In genomic region chr16:47473794-47474193, GRCh38 we compare ENCODE assay signal across 15 cellular contexts. TPM values are rescaled to one million over a fixed set of nuclear protein-coding genes. Genes with fewer than 3 reads are reported as not detected.
DNase-seq lines count a peak whose midpoint lies in the region; ATAC-seq, FAIRE-seq and TF ChIP-seq lines count a peak whose summit lies in the region.
"Had no signal": no experiment of that assay in that cellular context is flagged by ENCODE, and none has a peak within 500 bp of the region (broad histone marks: within the 10 kb centered on the region; RNA-seq: fewer than 3 reads in every experiment).

No MANE protein-coding gene starts in this region.

- no peaks in the 10 kb centered on the region for H4K20me1 ChIP-seq in HepG2 (ENCODE audit: insufficient read depth, low read length)
- H4K20me1 ChIP-seq: BLaER1 had no signal

- TF ChIP-seq EP300 in HepG2 (IDR thresholded peaks at IDR 0.05; ENCODE audit: low read depth in 2 of 2, low read length in 2 of 2) (no peak), HepG2 (CRISPR knock-in tag; IDR thresholded peaks at IDR 0.05; ENCODE audit: borderline replicate concordance) (no peak)

- peaks cover 8% of the 10 kb centered on the region for H3K36me3 Mint-ChIP-seq in activated CD4-positive, alpha-beta T cell treated with anti-CD3 and anti-CD28 coated beads, Interleukin-2, amount 10 ng/mL, durations not matched to agents 7 days and 5 days (ENCODE audit: low read depth)
- peaks cover 9% of the 10 kb centered on the region for H3K36me3 Mint-ChIP-seq in nephron progenitor cell (ENCODE audit: low read depth)

- TF ChIP-seq POLR2A in HepG2 (IDR thresholded peaks at IDR 0.05; ENCODE audit: insufficient read depth in 1 of 2, low read depth in 2 of 2, low read length in 2 of 2) (no peak), right lobe of liver (IDR thresholded peaks at IDR 0.05) (no peak)

- H3K4me3 ChIP-seq in HepG2 (replicated peaks in 1 of 3; ENCODE audit: insufficient read depth in 1 of 3, low read depth in 2 of 3, low read length in 3 of 3) = no peak overlapping the region
- no peak overlapping the region for H3K4me3 ChIP-seq in right lobe of liver
- no peak overlapping the region for H3K4me3 ChIP-seq in pancreas
- H3K4me3 ChIP-seq: BLaER1, GM12878, GM23338 had no signal

- TF ChIP-seq RAD21 in HepG2 (CRISPR knock-in tag; IDR thresholded peaks at IDR 0.05) = no peak

- no peaks in the 10 kb centered on the region for H3K27me3 ChIP-seq in HepG2 (ENCODE audit: control insufficient read depth in 1 of 2, insufficient read depth in 2 of 2, low read length in 2 of 2)
- no peaks in the 10 kb centered on the region for H3K27me3 ChIP-seq in right lobe of liver
- H3K27me3 ChIP-seq in pancreas = no peaks in the 10 kb centered on the region
- H3K27me3 ChIP-seq: BLaER1 had no signal

- no peaks in the 10 kb centered on the region for H3K27me3 Mint-ChIP-seq in activated CD4-positive, alpha-beta T cell treated with anti-CD3 and anti-CD28 coated beads, Interleukin-2, amount 10 ng/mL, durations not matched to agents 7 days and 5 days
- no peaks in the 10 kb centered on the region for H3K27me3 Mint-ChIP-seq in nephron progenitor cell (ENCODE audit: low read depth, poor library complexity)

- 62% methylated on average over 3 of the region's 3 CpGs for WGBS in HepG2 (ENCODE audit: low lambda C conversion rate)
- 54% methylated on average over 3 of the region's 3 CpGs for WGBS in right lobe of liver (ENCODE audit: insufficient coverage, low coverage, low lambda C conversion rate, missing lambda C conversion rate)
- WGBS in pancreas, 2 donors = 83 to 84% methylated on average over 3 of the region's 3 CpGs

- no TSS peak for BruUV-seq in HepG2 (replicated peaks; lab: Mats Ljungman, UMichigan)

- TF ChIP-seq CTCF in HepG2 (CRISPR knock-in tag; IDR thresholded peaks at IDR 0.05) (no peak), right lobe of liver (IDR thresholded peaks at IDR 0.05) (no peak), pancreas (IDR thresholded peaks at IDR 0.05) (no peak), nephron progenitor cell (IDR thresholded peaks at IDR 0.05) (no peak)

- in situ Hi-C loops in HepG2 (cut with HindIII; ENCODE audit: extremely low pct_ligation_motif_present, low pct_unique_long_range_greater_than_20kb) = no loop called here

- peak overlapping the region; percentile 16; the same call in 1 of the 2 replicates for H3K4me2 ChIP-seq in HepG2 (ENCODE audit: low read depth, low read length)
- H3K4me2 ChIP-seq: BLaER1, GM23338 had no signal

- H3K9me3 ChIP-seq in HepG2 (ENCODE audit: low read length) (no peaks in the 10 kb centered on the region), right lobe of liver (no peaks in the 10 kb centered on the region), pancreas (no peaks in the 10 kb centered on the region)
- H3K9me3 ChIP-seq: BLaER1 had no signal

- no peak overlapping the region for H2AFZ ChIP-seq in HepG2 (ENCODE audit: low read length)
- H2AFZ ChIP-seq: GM23338 had no signal

- H3K79me2 ChIP-seq in HepG2 (ENCODE audit: insufficient read depth, low read length) = peaks cover 55% of the 10 kb centered on the region

- H3K4me1 ChIP-seq in HepG2 (ENCODE audit: insufficient read depth, low read length) (peaks cover 72% of the 10 kb centered on the region), right lobe of liver (no peaks in the 10 kb centered on the region), pancreas (no peaks in the 10 kb centered on the region)
- H3K4me1 ChIP-seq: BLaER1 had no signal

- no peaks in the 10 kb centered on the region for H3K9me3 Mint-ChIP-seq in activated CD4-positive, alpha-beta T cell treated with anti-CD3 and anti-CD28 coated beads, Interleukin-2, amount 10 ng/mL, durations not matched to agents 7 days and 5 days
- H3K9me3 Mint-ChIP-seq in nephron progenitor cell = no peaks in the 10 kb centered on the region
- H3K9me3 Mint-ChIP-seq: GM23338 had no signal

- no peak for FAIRE-seq in HepG2 (lab: Jason Lieb, UNC)
- FAIRE-seq in endometrium (lab: Jason Lieb, UNC) = peak; percentile 48
- peak; percentile 82 for FAIRE-seq in pancreas (lab: Jason Lieb, UNC)
- FAIRE-seq: GM12878 had no signal

- H3K9ac ChIP-seq in HepG2 (ENCODE audit: insufficient read depth, low read depth, low read length) = no peak overlapping the region
- H3K9ac ChIP-seq: BLaER1 had no signal

- ATAC-seq in HepG2 = no peak
- ATAC-seq in right lobe of liver = no peak
- ATAC-seq in pancreas = no peak
- ATAC-seq: GM23338 had no signal

- H3K27ac Mint-ChIP-seq in activated CD4-positive, alpha-beta T cell treated with anti-CD3 and anti-CD28 coated beads, Interleukin-2, amount 10 ng/mL, durations not matched to agents 7 days and 5 days = no peak overlapping the region
- H3K27ac Mint-ChIP-seq in nephron progenitor cell = no peak overlapping the region
- H3K27ac Mint-ChIP-seq: GM23338 had no signal

- intact Hi-C loops in HepG2 (cut with micrococcal nuclease; ENCODE audit: unreplicated experiment) (no loop called here), right lobe of liver (cut with DNase I) (no loop called here), pancreas (cut with DNase I) (no loop called here)

- DNase-seq in HepG2 (ENCODE audit: low spot score) = no peak
- DNase-seq in right lobe of liver = no peak
- no peak for DNase-seq in pancreas
- DNase-seq in stimulated activated CD4-positive, alpha-beta T cell treated with anti-CD3 and anti-CD28 coated beads, Interleukin-1b, Interleukin-23, amount 100 ng/mL, for 48 hours = no peak
- no peak for DNase-seq in activated CD4-positive, alpha-beta T cell treated with anti-CD3 and anti-CD28 coated beads, Interleukin-2, amount 10 ng/mL, durations not matched to agents 7 days and 5 days
- no peak for DNase-seq in nephron progenitor cell
- DNase-seq in GDM1 (lab: John Stamatoyannopoulos, UW) = no peak
- DNase-seq: AML-193, H7 had no signal

- no peak overlapping the region for H3K4me3 Mint-ChIP-seq in activated CD4-positive, alpha-beta T cell treated with anti-CD3 and anti-CD28 coated beads, Interleukin-2, amount 10 ng/mL, durations not matched to agents 7 days and 5 days
- no peak overlapping the region for H3K4me3 Mint-ChIP-seq in nephron progenitor cell
- H3K4me3 Mint-ChIP-seq: GM23338 had no signal

- POLR2A ChIA-PET in HepG2 (lab: Yijun Ruan, JAX) = interaction anchor here (0.9 to 4.7 kb wide), 2 partner anchors 12 to 20 kb away, joined by 3 to 37 read pairs; partner anchors contain the start of genes ITFG1 and PHKB
- POLR2A ChIA-PET in activated CD4-positive, alpha-beta T cell treated with anti-CD3 and anti-CD28 coated beads, Interleukin-2, amount 10 ng/mL, durations not matched to agents 7 days and 5 days (lab: Charles Lee) = no interaction called here

- CTCF ChIA-PET in HepG2 (lab: Yijun Ruan, JAX; ENCODE audit: low intra/inter-chr PET ratio, low total read pairs) = no interaction called here
- CTCF ChIA-PET in activated CD4-positive, alpha-beta T cell treated with anti-CD3 and anti-CD28 coated beads, Interleukin-2, amount 10 ng/mL, durations not matched to agents 7 days and 5 days (lab: Charles Lee) = no interaction called here

- H3K4me1 Mint-ChIP-seq in activated CD4-positive, alpha-beta T cell treated with anti-CD3 and anti-CD28 coated beads, Interleukin-2, amount 10 ng/mL, durations not matched to agents 7 days and 5 days = no peaks in the 10 kb centered on the region
- H3K4me1 Mint-ChIP-seq in nephron progenitor cell = no peaks in the 10 kb centered on the region

- H3K36me3 ChIP-seq in HepG2 (replicated peaks in 1 of 2; ENCODE audit: control insufficient read depth in 1 of 2, insufficient read depth in 2 of 2, low read length in 2 of 2) (peaks cover 0 to 4% of the 10 kb centered on the region in 2 experiments; a peak in 2 of 5 replicates), right lobe of liver (no peaks in the 10 kb centered on the region), pancreas (no peaks in the 10 kb centered on the region)

- peak overlapping the region; percentile 16 for H3K27ac ChIP-seq in HepG2 (ENCODE audit: extremely low read length, insufficient read depth, low read length)
- H3K27ac ChIP-seq in right lobe of liver = no peak overlapping the region
- no peak overlapping the region for H3K27ac ChIP-seq in pancreas
- H3K27ac ChIP-seq: 22Rv1, BLaER1, HL-60 had no signal

RNA-seq across cellular contexts. Expression of gene PHKB, which starts 12.7 kb away (rescaled TPM):
- total RNA-seq in HepG2 (2016; rRNA removed; fragmentation: Illumina TruSeq; extraction: Trizol) (66.0 and 95.1 TPM in 2 replicates), right lobe of liver (10 to 100 TPM; 28.9 to 45.3 (median 35.4) TPM), pancreas (10 to 100 TPM; 23.3 to 46.4 (median 29.8) TPM)
- 200 and 220 TPM in 2 replicates for total RNA-seq in HepG2 (2016; cell fraction: cytosol; rRNA removed; fragmentation: Illumina TruSeq; extraction: Trizol; ENCODE audit: low read depth)
- total RNA-seq in HepG2 (2016; cell fraction: insoluble cytoplasmic fraction; rRNA removed; fragmentation: Illumina TruSeq; extraction: Trizol) = 58.0 and 93.2 TPM in 2 replicates
- total RNA-seq in HepG2 (2016; cell fraction: membrane; rRNA removed; fragmentation: Illumina TruSeq; extraction: Trizol) = 88.4 and 98.7 TPM in 2 replicates
- 84.8 and 101 TPM in 2 replicates for total RNA-seq in HepG2 (2016; cell fraction: nucleus; rRNA removed; fragmentation: Illumina TruSeq; extraction: Trizol)
- polyA plus RNA-seq in HepG2 (2011; rRNA removed) (62.4 and 80.8 TPM in 2 replicates), pancreas (10 to 100 TPM; 13.3 to 24.6 TPM)
- polyA plus RNA-seq in HepG2 (2011; cell fraction: cytosol; rRNA removed) = 25.3 and 40.2 TPM in 2 replicates
- 78.9 and 86.4 TPM in 2 replicates for polyA plus RNA-seq in HepG2 (2011; cell fraction: nucleus; rRNA removed)
- 46.4 and 75.5 TPM in 2 replicates for polyA plus RNA-seq in HepG2 (2012)
- polyA plus RNA-seq in HepG2 (2016; cell fraction: cytosol; fragmentation: Illumina TruSeq; extraction: Trizol; ENCODE audit: low read depth) = 9.5 and 12.2 TPM in 2 replicates
- polyA plus RNA-seq in HepG2 (2016; cell fraction: insoluble cytoplasmic fraction; fragmentation: Illumina TruSeq; extraction: Trizol; ENCODE audit: low read depth) = 93.2 and 94.4 TPM in 2 replicates
- polyA plus RNA-seq in HepG2 (2016; cell fraction: membrane; fragmentation: Illumina TruSeq; extraction: Trizol; ENCODE audit: low read depth) = 31.8 and 34.3 TPM in 2 replicates
- 81.2 and 89.2 TPM in 2 replicates for polyA plus RNA-seq in HepG2 (2016; cell fraction: nucleus; fragmentation: Illumina TruSeq; extraction: Trizol; ENCODE audit: insufficient read depth, low read depth)
- 88.9 and 99.3 TPM in 2 replicates for polyA minus RNA-seq in HepG2 (2011; rRNA and poly(A)+ RNA removed; ENCODE audit: low replicate concordance)
- 53.6 and 56.7 TPM in 2 replicates for polyA minus RNA-seq in HepG2 (2011; cell fraction: cytosol; rRNA and poly(A)+ RNA removed)
- 321 and 334 TPM in 2 replicates for polyA minus RNA-seq in HepG2 (2011; cell fraction: nucleus; rRNA and poly(A)+ RNA removed)
- 10 to 100 TPM; 30.1 to 32.2 TPM for total RNA-seq in activated CD4-positive, alpha-beta T cell treated with anti-CD3 and anti-CD28 coated beads, Interleukin-2, amount 10 ng/mL, durations not matched to agents 7 days and 5 days

RNA-seq across cellular contexts. Expression of gene ITFG1, which starts 12.9 kb away (rescaled TPM):
- total RNA-seq in HepG2 (2016; rRNA removed; fragmentation: Illumina TruSeq; extraction: Trizol) (43.7 and 74.5 TPM in 2 replicates), right lobe of liver (10 to 100 TPM; 29.9 to 43.8 (median 39.2) TPM), pancreas (10 to 100 TPM; 15.0 to 33.9 (median 21.2) TPM)
- total RNA-seq in HepG2 (2016; cell fraction: cytosol; rRNA removed; fragmentation: Illumina TruSeq; extraction: Trizol; ENCODE audit: low read depth) = 10.6 and 11.3 TPM in 2 replicates
- 41.6 and 78.2 TPM in 2 replicates for total RNA-seq in HepG2 (2016; cell fraction: insoluble cytoplasmic fraction; rRNA removed; fragmentation: Illumina TruSeq; extraction: Trizol)
- 28.3 and 33.2 TPM in 2 replicates for total RNA-seq in HepG2 (2016; cell fraction: membrane; rRNA removed; fragmentation: Illumina TruSeq; extraction: Trizol)
- total RNA-seq in HepG2 (2016; cell fraction: nucleus; rRNA removed; fragmentation: Illumina TruSeq; extraction: Trizol) = 99.8 and 112 TPM in 2 replicates
- polyA plus RNA-seq in HepG2 (2011; rRNA removed) (129 and 150 TPM in 2 replicates), pancreas (10 to 100 TPM in 1 of 2 donors, 1 to 10 TPM in 1; 5.9 to 27.4 TPM)
- 61.2 and 97.7 TPM in 2 replicates for polyA plus RNA-seq in HepG2 (2011; cell fraction: cytosol; rRNA removed)
- polyA plus RNA-seq in HepG2 (2011; cell fraction: nucleus; rRNA removed) = 18.9 and 25.5 TPM in 2 replicates
- polyA plus RNA-seq in HepG2 (2012) = 74.2 and 93.9 TPM in 2 replicates
- 14.2 and 16.6 TPM in 2 replicates for polyA plus RNA-seq in HepG2 (2016; cell fraction: cytosol; fragmentation: Illumina TruSeq; extraction: Trizol; ENCODE audit: low read depth)
- polyA plus RNA-seq in HepG2 (2016; cell fraction: insoluble cytoplasmic fraction; fragmentation: Illumina TruSeq; extraction: Trizol; ENCODE audit: low read depth) = 46.8 and 47.5 TPM in 2 replicates
- polyA plus RNA-seq in HepG2 (2016; cell fraction: membrane; fragmentation: Illumina TruSeq; extraction: Trizol; ENCODE audit: low read depth) = 26.3 and 29.6 TPM in 2 replicates
- polyA plus RNA-seq in HepG2 (2016; cell fraction: nucleus; fragmentation: Illumina TruSeq; extraction: Trizol; ENCODE audit: insufficient read depth, low read depth) = 109 and 116 TPM in 2 replicates
- 21.2 and 34.6 TPM in 2 replicates for polyA minus RNA-seq in HepG2 (2011; rRNA and poly(A)+ RNA removed; ENCODE audit: low replicate concordance)
- 38.5 and 42.1 TPM in 2 replicates for polyA minus RNA-seq in HepG2 (2011; cell fraction: cytosol; rRNA and poly(A)+ RNA removed)
- polyA minus RNA-seq in HepG2 (2011; cell fraction: nucleus; rRNA and poly(A)+ RNA removed) = 93.2 and 115 TPM in 2 replicates
- total RNA-seq in activated CD4-positive, alpha-beta T cell treated with anti-CD3 and anti-CD28 coated beads, Interleukin-2, amount 10 ng/mL, durations not matched to agents 7 days and 5 days = 10 to 100 TPM; 26.7 to 34.7 TPM
